18 cellular contexts compared by ENCODE assay signal in genomic region chr3:8491246-8491645, GRCh38.
"Had no signal": no experiment of that assay in that cellular context is flagged by ENCODE, and none has a peak within 500 bp of the region (broad histone marks: within the 10 kb centered on the region; RNA-seq: fewer than 3 reads in every experiment).

No MANE protein-coding gene starts in this region.

- H3K27me3 Mint-ChIP-seq: memory B cell, progenitor cell of endocrine pancreas had no signal

- H3K9me3 ChIP-seq: breast epithelium, left lung, right lobe of liver, thyroid gland had no signal

- DNase-seq: activated CD4-positive, alpha-beta T cell treated with anti-CD3 and anti-CD28 coated beads, Interleukin-2, amount 50 U/mL, for 1 hour; activated CD8-positive, alpha-beta memory T cell treated with anti-CD3 and anti-CD28 coated beads for 24 hours; activated naive CD8-positive, alpha-beta T cell treated with anti-CD3 and anti-CD28 coated beads for 36 hours; cerebellar nuclear complex; dermis blood vessel endothelial cell; endodermal cell; hypothalamus; kidney; left lung; occipital lobe; stimulated activated CD4-positive, alpha-beta T cell treated with anti-CD3 and anti-CD28 coated beads, Interleukin-1b, Interleukin-23, amount 100 ng/mL, for 48 hours had no signal

- ATAC-seq: left lung had no signal

- H3K4me1 ChIP-seq: breast epithelium, right lobe of liver had no signal

- FAIRE-seq: kidney had no signal

- H3K27ac ChIP-seq: breast epithelium, left lung, right lobe of liver, thyroid gland had no signal

- H3K27ac Mint-ChIP-seq: activated naive CD8-positive, alpha-beta T cell treated with anti-CD3 and anti-CD28 coated beads for 36 hours; activated T-helper 1 cell treated with anti-CD3 and anti-CD28 coated beads, Interleukin-12 subunit alpha, Interleukin-12 subunit beta, Interleukin-2, Interleukin-4 antibody, amounts not matched to agents 30 ng/mL and 10 ng/mL and 1 ng/mL, durations not matched to agents 14 hours and 24 hours and 36 hours; endodermal cell; memory B cell; progenitor cell of endocrine pancreas had no signal

- H3K9me3 Mint-ChIP-seq: activated naive CD8-positive, alpha-beta T cell treated with anti-CD3 and anti-CD28 coated beads for 36 hours; activated T-helper 1 cell treated with anti-CD3 and anti-CD28 coated beads, Interleukin-12 subunit alpha, Interleukin-12 subunit beta, Interleukin-2, Interleukin-4 antibody, amounts not matched to agents 30 ng/mL and 10 ng/mL and 1 ng/mL, durations not matched to agents 14 hours and 24 hours and 36 hours; endodermal cell; memory B cell; nephron had no signal

- H3K4me3 ChIP-seq: breast epithelium, left lung, right lobe of liver, thyroid gland had no signal

- H3K4me1 Mint-ChIP-seq: activated naive CD8-positive, alpha-beta T cell treated with anti-CD3 and anti-CD28 coated beads for 36 hours; memory B cell had no signal

- H3K4me3 Mint-ChIP-seq: activated naive CD8-positive, alpha-beta T cell treated with anti-CD3 and anti-CD28 coated beads for 36 hours; activated T-helper 1 cell treated with anti-CD3 and anti-CD28 coated beads, Interleukin-12 subunit alpha, Interleukin-12 subunit beta, Interleukin-2, Interleukin-4 antibody, amounts not matched to agents 30 ng/mL and 10 ng/mL and 1 ng/mL, durations not matched to agents 14 hours and 24 hours and 36 hours; endodermal cell; memory B cell; nephron had no signal

- H3K36me3 ChIP-seq: breast epithelium, left lung, right lobe of liver, thyroid gland had no signal

- H3K36me3 Mint-ChIP-seq: activated naive CD8-positive, alpha-beta T cell treated with anti-CD3 and anti-CD28 coated beads for 36 hours; memory B cell had no signal

- H3K27me3 ChIP-seq: breast epithelium, left lung, right lobe of liver, thyroid gland had no signal
